ENCODE assay signal across 14 cellular contexts in the genomic region with DNA sequence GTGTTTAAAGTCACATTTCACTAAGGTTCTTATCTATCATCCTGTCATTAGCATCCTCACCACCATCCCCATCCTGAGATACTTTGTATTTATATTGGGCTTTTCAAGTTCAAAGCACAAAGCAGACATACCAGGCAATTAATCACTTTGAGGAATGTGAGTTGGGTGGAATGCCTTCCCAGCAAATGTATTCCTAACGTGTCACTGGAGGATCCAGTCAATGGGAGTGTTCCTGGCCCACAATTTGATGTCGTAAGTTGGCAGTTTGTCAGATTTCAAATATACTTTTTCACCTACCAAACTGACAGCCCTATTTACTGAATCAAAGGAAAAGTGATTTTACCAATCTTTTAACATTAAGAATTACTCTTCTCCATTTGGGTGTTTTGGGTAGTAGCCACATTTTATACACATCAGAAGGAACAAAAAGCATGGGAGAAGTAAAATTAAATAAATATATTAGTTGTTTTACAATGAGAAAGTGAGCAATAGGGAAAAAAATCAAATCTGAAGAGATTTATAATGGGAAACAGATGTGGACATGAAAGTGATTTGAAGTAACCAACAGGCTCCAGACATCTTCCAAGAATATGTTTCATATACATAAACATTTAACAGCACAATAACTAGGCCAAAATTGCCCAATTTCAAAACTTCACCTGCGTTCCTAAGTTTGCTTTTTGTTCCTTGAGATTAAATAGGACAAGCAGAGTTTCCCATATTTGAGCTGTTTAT.
DNase-seq lines count a peak whose midpoint lies in the region; ATAC-seq and TF ChIP-seq lines count a peak whose summit lies in the region.
"Had no signal": no experiment of that assay in that cellular context is flagged by ENCODE, and none has a peak within 500 bp of the region (broad histone marks: within the 10 kb centered on the region; RNA-seq: fewer than 3 reads in every experiment).

No MANE protein-coding gene starts in this region.

- in situ Hi-C loops in KBM-7 (cut with MboI; ENCODE audit: low pct_unique_long_range_greater_than_20kb, low sequenced_read_pairs), result no loop called here

- H3K4me1 ChIP-seq in endodermal cell (ENCODE audit: control insufficient read depth, insufficient read depth, low read length), result peaks cover 13% of the 10 kb centered on the region
- H3K4me1 ChIP-seq: Peyer's patch had no signal

- POLR2A ChIA-PET in T-cell (lab: Charles Lee), result interaction anchor here in 1 of 2 donors (0.7 kb wide), 1 partner anchor 10 kb away, joined by 3 read pairs; no protein-coding TSS in a partner anchor

- no peak for TF ChIP-seq CTCF in endodermal cell (conservative IDR thresholded peaks at IDR 0.05)

- H3K36me3 ChIP-seq in endodermal cell (ENCODE audit: control insufficient read depth, insufficient read depth, low read length), result no peaks in the 10 kb centered on the region
- H3K36me3 ChIP-seq: Peyer's patch had no signal

- H3K4me3 Mint-ChIP-seq in endodermal cell (no peak overlapping the region), T-cell (no peak overlapping the region)
- H3K4me3 Mint-ChIP-seq: activated naive CD4-positive, alpha-beta T cell treated with anti-CD3 and anti-CD28 coated beads for 36 hours had no signal

- DNase-seq in AG20443 (ENCODE audit: low spot score) (peak; percentile 72), M059J (ENCODE audit: low read depth) (peak; percentile 52), endodermal cell (no peak), myocyte (ENCODE audit: low read depth) (peak; percentile 75), T-cell (no peak), inferior parietal cortex (ENCODE audit: extremely low spot score) (no peak), KBM-7 (no peak)
- no peak for DNase-seq in stimulated activated naive CD8-positive, alpha-beta T cell treated with anti-CD3 and anti-CD28 coated beads, Interleukin-15, Interleukin-2, amounts not matched to agents 100 U/mL and 50 U/mL, for 24 hours
- DNase-seq: activated CD8-positive, alpha-beta memory T cell treated with anti-CD3 and anti-CD28 coated beads for 24 hours; activated naive CD4-positive, alpha-beta T cell treated with anti-CD3 and anti-CD28 coated beads for 36 hours; hypothalamus; Peyer's patch had no signal

- H3K27me3 ChIP-seq in endodermal cell (ENCODE audit: control insufficient read depth, insufficient read depth, low read length, poor library complexity, severe bottlenecking), result no peaks in the 10 kb centered on the region
- H3K27me3 ChIP-seq: Peyer's patch had no signal

- no peak overlapping the region for H3K4me3 ChIP-seq in endodermal cell (ENCODE audit: low read length)
- H3K4me3 ChIP-seq: K562, Peyer's patch had no signal

- H3K9me3 ChIP-seq in endodermal cell (ENCODE audit: control insufficient read depth, low read length), result no peaks in the 10 kb centered on the region
- H3K9me3 ChIP-seq: Peyer's patch had no signal

- CTCF ChIA-PET in T-cell (lab: Charles Lee), result no interaction called here

- no peak overlapping the region for H3K27ac Mint-ChIP-seq in endodermal cell
- no peak overlapping the region for H3K27ac Mint-ChIP-seq in T-cell
- H3K27ac Mint-ChIP-seq: activated naive CD4-positive, alpha-beta T cell treated with anti-CD3 and anti-CD28 coated beads for 36 hours had no signal

- H3K27ac ChIP-seq in endodermal cell (ENCODE audit: low read depth, low read length), result peak overlapping the region; percentile 8
- H3K27ac ChIP-seq: Peyer's patch had no signal

- no peak for ATAC-seq in stimulated activated naive CD8-positive, alpha-beta T cell treated with anti-CD3 and anti-CD28 coated beads, Interleukin-15, Interleukin-2, amounts not matched to agents 100 U/mL and 50 U/mL, for 24 hours
- no peak for ATAC-seq in T-cell (replicated peaks in 1 of 4)
- ATAC-seq: HCT116, K562 had no signal

- H3K27me3 Mint-ChIP-seq in endodermal cell (ENCODE audit: insufficient read depth) (no peaks in the 10 kb centered on the region), T-cell (no peaks in the 10 kb centered on the region)

- WGBS in endodermal cell (ENCODE audit: insufficient coverage in 1 of 2, insufficient read length in 1 of 2), 2 experiments, result 83% methylated on average over 3 of the region's 3 CpGs; no CpG with 5 or more reads in 1 of the 2 experiments

- H3K9me3 Mint-ChIP-seq in endodermal cell (no peaks in the 10 kb centered on the region), T-cell (peaks cover 0 to 3% (median 0%) of the 10 kb centered on the region in 3 donors)
- H3K9me3 Mint-ChIP-seq: activated naive CD4-positive, alpha-beta T cell treated with anti-CD3 and anti-CD28 coated beads for 36 hours had no signal

- no peak overlapping the region for H3K9ac ChIP-seq in endodermal cell (ENCODE audit: extremely low read depth, low read length, poor library complexity, severe bottlenecking)

- H3K4me1 Mint-ChIP-seq in endodermal cell, result peaks cover 36% of the 10 kb centered on the region
- no peaks in the 10 kb centered on the region for H3K4me1 Mint-ChIP-seq in T-cell

- H3K36me3 Mint-ChIP-seq in endodermal cell (ENCODE audit: low read depth) (no peaks in the 10 kb centered on the region), T-cell (no peaks in the 10 kb centered on the region)

Comparison
In these comparisons a context has a peak if more than half of its experiments do, and no peak if none do; other contexts are left out.
1. DNase-seq: peak in AG20443 (single experiment), M059J (single experiment) and myocyte (single experiment); none in endodermal cell (single experiment), stimulated activated naive CD8-positive, alpha-beta T cell treated with anti-CD3 and anti-CD28 coated beads, Interleukin-15, Interleukin-2, amounts not matched to agents 100 U/mL and 50 U/mL, for 24 hours (single experiment), T-cell (0 of 34), inferior parietal cortex (single experiment) and KBM-7 (single experiment).